19 cellular contexts compared by ENCODE assay signal in genomic region chr12:63965936-63966602, GRCh38.
DNase-seq lines count a peak whose midpoint lies in the region; ATAC-seq, FAIRE-seq and TF ChIP-seq lines count a peak whose summit lies in the region.
"Had no signal": no experiment of that assay in that cellular context is flagged by ENCODE, and none has a peak within 500 bp of the region (broad histone marks: within the 10 kb centered on the region; RNA-seq: fewer than 3 reads in every experiment).

No MANE protein-coding gene starts in this region.

- H3K36me3 ChIP-seq in ACC112 (ENCODE audit: insufficient read depth, low read length) = no peaks in the 10 kb centered on the region
- H3K36me3 ChIP-seq in HAP-1 (replicated peaks) = no peaks in the 10 kb centered on the region
- H3K36me3 ChIP-seq in adipocyte (ENCODE audit: control insufficient read depth, insufficient read depth, low read length, severe bottlenecking) = no peaks in the 10 kb centered on the region

- H3K79me2 ChIP-seq in ACC112 (ENCODE audit: control insufficient read depth, insufficient read depth, low read length, unreplicated experiment) = peaks cover 53% of the 10 kb centered on the region

- in situ Hi-C loops in HAP-1 (cut with MboI; ENCODE audit: low sequenced_read_pairs) = no loop called here

- H3K27me3 ChIP-seq in ACC112 (ENCODE audit: insufficient read depth, low read length) (no peaks in the 10 kb centered on the region), HAP-1 (ENCODE audit: low read depth) (no peaks in the 10 kb centered on the region), adipocyte (replicated peaks; ENCODE audit: control insufficient read depth, insufficient read depth, low read length) (no peaks in the 10 kb centered on the region)

- FAIRE-seq in GM12892 (lab: Jason Lieb, UNC) = no peak
- FAIRE-seq: K562 had no signal

- TF ChIP-seq POLR2A in GM12892 (IDR thresholded peaks at IDR 0.05; ENCODE audit: low read depth, low read length) = no peak

- DNase-seq in HAP-1 (ENCODE audit: low spot score in 2 of 2) = peak; percentile 21 to 98
- DNase-seq in adipocyte (ENCODE audit: low read depth) = no peak
- peak; percentile 13 for DNase-seq in fibroblast of pulmonary artery (ENCODE audit: low read depth)
- DNase-seq in GM12892 (ENCODE audit: insufficient read length) = no peak
- no peak for DNase-seq in kidney tubule cell (ENCODE audit: low spot score)
- DNase-seq in stimulated activated CD4-positive, alpha-beta T cell treated with anti-CD3 and anti-CD28 coated beads, Interleukin-12 subunit alpha, Interleukin-12 subunit beta, amount 100 ng/mL, for 4 hours = no peak
- DNase-seq: 8988T; C1 segment of cervical spinal cord; DMS79 treated with DMSO at 0.1 percent for 48 hours; GF-D8; MV-4-11; NCI-H1417; NCI-H187 treated with DMSO at 0.1 percent for 48 hours; NCI-H69; NK-92 treated with Interleukin-12 subunit alpha and Interleukin-12 subunit beta, amount 100 ng/mL, for 24 hours had no signal

- no peak overlapping the region for H3K4me3 ChIP-seq in ACC112 (ENCODE audit: low read depth, low read length)
- H3K4me3 ChIP-seq in HAP-1 = no peak overlapping the region
- no peak overlapping the region for H3K4me3 ChIP-seq in adipocyte (ENCODE audit: low read length)
- no peak overlapping the region for H3K4me3 ChIP-seq in fibroblast of pulmonary artery (replicated peaks; ENCODE audit: low read depth, low read length)
- H3K4me3 ChIP-seq: K562 had no signal

- no peak overlapping the region for H2AFZ ChIP-seq in ACC112 (ENCODE audit: low read length, unreplicated experiment)

- H3K4me1 ChIP-seq in ACC112 (ENCODE audit: control insufficient read depth, insufficient read depth, low read length, unreplicated experiment) (peaks cover 51% of the 10 kb centered on the region), HAP-1 (peaks cover 44% of the 10 kb centered on the region), adipocyte (ENCODE audit: control insufficient read depth, insufficient read depth, low read length) (peaks cover 55% of the 10 kb centered on the region)

- ATAC-seq in HG02642 (IDR thresholded peaks at IDR 0.05; ENCODE audit: poor library complexity, unreplicated experiment) = no peak
- ATAC-seq: K562 had no signal

- peak overlapping the region; percentile 6 for H3K9ac ChIP-seq in adipocyte (ENCODE audit: low read length)

- H3K27ac ChIP-seq in ACC112 (ENCODE audit: low read depth, low read length) = peak overlapping the region; percentile 43
- H3K27ac ChIP-seq: HL-60 had no signal

- H3K9me3 ChIP-seq in HAP-1 (no peaks in the 10 kb centered on the region), adipocyte (ENCODE audit: control insufficient read depth, low read length) (no peaks in the 10 kb centered on the region)

- no peak for TF ChIP-seq CTCF in fibroblast of pulmonary artery (IDR thresholded peaks at IDR 0.05; ENCODE audit: low read length, missing control alignments)

Comparison
In these comparisons a context has a peak if more than half of its experiments do, and no peak if none do; other contexts are left out.
1. DNase-seq: peak in HAP-1 (2 of 2) and fibroblast of pulmonary artery (single experiment); none in adipocyte (single experiment), GM12892 (single experiment), kidney tubule cell (single experiment) and stimulated activated CD4-positive, alpha-beta T cell treated with anti-CD3 and anti-CD28 coated beads, Interleukin-12 subunit alpha, Interleukin-12 subunit beta, amount 100 ng/mL, for 4 hours (single experiment).